ENCODE assay signal across 24 cellular contexts in genomic region chr5:83038924-83039323, GRCh38.
"Had no signal": no experiment of that assay in that cellular context is flagged by ENCODE, and none has a peak within 500 bp of the region (broad histone marks: within the 10 kb centered on the region; RNA-seq: fewer than 3 reads in every experiment).

No MANE protein-coding gene starts in this region.

- H3K27ac Mint-ChIP-seq: dendritic cell treated with granulocyte-macrophage colony-stimulating factor and Interleukin-4, amounts not matched to agents 40 ng/mL and 50 ng/mL, for 4 days; effector memory CD8-positive, alpha-beta T cell; endodermal cell; mesothelial cell of epicardium had no signal

- H3K27me3 ChIP-seq: colonic mucosa, esophagus muscularis mucosa, gastrocnemius medialis, heart right ventricle, left lung had no signal

- H3K9me3 ChIP-seq: colonic mucosa, esophagus muscularis mucosa, gastrocnemius medialis, heart right ventricle, left lung, lower lobe of right lung, mucosa of descending colon had no signal

- H3K36me3 ChIP-seq: colonic mucosa, esophagus muscularis mucosa, gastrocnemius medialis, heart right ventricle, left lung, lower lobe of right lung had no signal

- H3K4me3 ChIP-seq: colonic mucosa, esophagus muscularis mucosa, gastrocnemius medialis, heart right ventricle, left lung, lower lobe of right lung, mucosa of descending colon had no signal

- H3K27me3 Mint-ChIP-seq: dendritic cell treated with granulocyte-macrophage colony-stimulating factor and Interleukin-4, amounts not matched to agents 40 ng/mL and 50 ng/mL, for 4 days; naive B cell had no signal

- FAIRE-seq: endothelial cell of umbilical vein, islet of Langerhans, keratinocyte had no signal

- DNase-seq: colonic mucosa; cortex of kidney; effector CD8-positive, alpha-beta T cell; effector memory CD8-positive, alpha-beta T cell; endodermal cell; foreskin melanocyte; gastrocnemius medialis; glutamatergic neuron; head of caudate nucleus; heart right ventricle; hippocampal formation; left cardiac atrium; left lung; left ventricle myocardium superior; lower lobe of right lung; mesenchymal stem cell; mucosa of descending colon; naive B cell had no signal

- H3K27ac ChIP-seq: colonic mucosa, esophagus muscularis mucosa, gastrocnemius medialis, heart right ventricle, left lung, lower lobe of right lung had no signal

- H3K36me3 Mint-ChIP-seq: mesothelial cell of epicardium, naive B cell had no signal

- H3K9me3 Mint-ChIP-seq: dendritic cell treated with granulocyte-macrophage colony-stimulating factor and Interleukin-4, amounts not matched to agents 40 ng/mL and 50 ng/mL, for 4 days; effector memory CD8-positive, alpha-beta T cell; endodermal cell; mesothelial cell of epicardium; naive B cell had no signal

- H3K4me1 ChIP-seq: colonic mucosa, left lung had no signal

- ATAC-seq: effector memory CD8-positive, alpha-beta T cell; gastrocnemius medialis; heart right ventricle; left cardiac atrium; left lung; left ventricle myocardium superior; lower lobe of right lung; mucosa of descending colon had no signal

- H3K4me3 Mint-ChIP-seq: dendritic cell treated with granulocyte-macrophage colony-stimulating factor and Interleukin-4, amounts not matched to agents 40 ng/mL and 50 ng/mL, for 4 days; effector memory CD8-positive, alpha-beta T cell; endodermal cell; mesothelial cell of epicardium; naive B cell had no signal
